ENCODE assay signal across 20 cellular contexts in genomic region chr6:82951935-82952334, GRCh38.
DNase-seq lines count a peak whose midpoint lies in the region; ATAC-seq and TF ChIP-seq lines count a peak whose summit lies in the region.
"Had no signal": no experiment of that assay in that cellular context is flagged by ENCODE, and none has a peak within 500 bp of the region (broad histone marks: within the 10 kb centered on the region; RNA-seq: fewer than 3 reads in every experiment).

No MANE protein-coding gene starts in this region.

- TF ChIP-seq CTCF in MCF 10A (IDR thresholded peaks at IDR 0.05; ENCODE audit: unreplicated experiment) (no peak), mammary epithelial cell (conservative IDR thresholded peaks at IDR 0.05 in 1 of 2, IDR thresholded peaks at IDR 0.05 in 1 of 2; ENCODE audit: extremely low read depth in 1 of 2, insufficient read depth in 1 of 2, low read depth in 1 of 2, low read length in 2 of 2) (no peak), RWPE2 (IDR thresholded peaks at IDR 0.05; ENCODE audit: poor library complexity, severe bottlenecking) (no peak), lung (IDR thresholded peaks at IDR 0.05; ENCODE audit: control extremely low read depth, extremely low read depth) (no peak), upper lobe of right lung (IDR thresholded peaks at IDR 0.05) (no peak)

- no peaks in the 10 kb centered on the region for H3K27me3 Mint-ChIP-seq in MCF 10A (ENCODE audit: insufficient read depth, unreplicated experiment)
- no peaks in the 10 kb centered on the region for H3K27me3 Mint-ChIP-seq in activated naive CD8-positive, alpha-beta T cell treated with anti-CD3 and anti-CD28 coated beads for 36 hours
- H3K27me3 Mint-ChIP-seq: B cell; CD4-positive, CD25-positive, alpha-beta regulatory T cell had no signal

- POLR2A ChIA-PET in MCF 10A (lab: Yijun Ruan, JAX): interaction anchor here (0.6 to 0.8 kb wide), 2 partner anchors 8 to 35 kb away, joined by 3 read pairs; no protein-coding TSS in a partner anchor

- H3K27me3 ChIP-seq in mammary epithelial cell (ENCODE audit: insufficient read depth, low read length) (no peaks in the 10 kb centered on the region), RWPE2 (ENCODE audit: insufficient read depth, poor library complexity, severe bottlenecking) (no peaks in the 10 kb centered on the region), lung (ENCODE audit: control insufficient read depth, insufficient read depth) (no peaks in the 10 kb centered on the region), upper lobe of right lung (no peaks in the 10 kb centered on the region)
- H3K27me3 ChIP-seq: BLaER1 had no signal

- H3K27ac Mint-ChIP-seq in MCF 10A (ENCODE audit: low read depth, unreplicated experiment): peak overlapping the region; percentile 73
- no peak overlapping the region for H3K27ac Mint-ChIP-seq in activated naive CD8-positive, alpha-beta T cell treated with anti-CD3 and anti-CD28 coated beads for 36 hours
- H3K27ac Mint-ChIP-seq: B cell; CD4-positive, CD25-positive, alpha-beta regulatory T cell; CD8-positive, alpha-beta T cell; GM23338 had no signal

- 92% methylated on average over 1 of the region's 1 CpG for WGBS in mammary epithelial cell (ENCODE audit: low coverage, missing lambda C conversion rate)
- WGBS in lung, 2 donors: 59 to 83% methylated on average over 1 of the region's 1 CpG

- no peak overlapping the region for H3K9ac ChIP-seq in mammary epithelial cell (ENCODE audit: insufficient read depth, low read length)
- H3K9ac ChIP-seq: BLaER1 had no signal

- H3K79me2 ChIP-seq in mammary epithelial cell (ENCODE audit: insufficient read depth, low read length): no peaks in the 10 kb centered on the region

- no peak overlapping the region for H3K4me2 ChIP-seq in mammary epithelial cell (ENCODE audit: insufficient read depth, low read depth, low read length)
- H3K4me2 ChIP-seq: BLaER1, GM23338 had no signal

- dilution Hi-C loops in mammary epithelial cell (cut with HindIII; ENCODE audit: low sequenced_read_pairs): no loop called here

- no peak overlapping the region for H3K4me3 ChIP-seq in mammary epithelial cell (replicated peaks in 1 of 3; ENCODE audit: insufficient read depth in 1 of 3, low read depth in 2 of 3, low read length in 3 of 3)
- no peak overlapping the region for H3K4me3 ChIP-seq in RWPE2 (ENCODE audit: severe bottlenecking)
- H3K4me3 ChIP-seq in lung: no peak overlapping the region
- no peak overlapping the region for H3K4me3 ChIP-seq in upper lobe of right lung
- H3K4me3 ChIP-seq: BLaER1, GM23338 had no signal

- in situ Hi-C loops in mammary epithelial cell (cut with MboI; ENCODE audit: low sequenced_read_pairs in 2 of 2): no loop called here

- no TSS peak for BruUV-seq in MCF 10A (replicated peaks; lab: Mats Ljungman, UMichigan)
- BruUV-seq in mammary epithelial cell (replicated peaks; lab: Mats Ljungman, UMichigan): no TSS peak

- no peaks in the 10 kb centered on the region for H4K20me1 ChIP-seq in mammary epithelial cell (ENCODE audit: insufficient read depth, low read length)
- H4K20me1 ChIP-seq: BLaER1 had no signal

- H3K27ac ChIP-seq in mammary epithelial cell (ENCODE audit: insufficient read depth, low read depth, low read length) (no peak overlapping the region), RWPE2 (ENCODE audit: poor library complexity, severe bottlenecking) (peak overlapping the region; percentile 47), lung (ENCODE audit: low read depth in 1 of 2, low read length in 1 of 2) (no peak overlapping the region), upper lobe of right lung (no peak overlapping the region)
- H3K27ac ChIP-seq: 22Rv1, BLaER1, C4-2B had no signal

- no peak for DNase-seq in MCF 10A (ENCODE audit: unreplicated experiment)
- no peak for DNase-seq in mammary epithelial cell
- DNase-seq in RWPE2 (ENCODE audit: low spot score): no peak
- no peak for DNase-seq in lung (ENCODE audit: low spot score)
- no peak for DNase-seq in upper lobe of right lung
- DNase-seq in retina: no peak
- no peak for DNase-seq in activated naive CD8-positive, alpha-beta T cell treated with anti-CD3 and anti-CD28 coated beads for 36 hours
- no peak for DNase-seq in anterior cingulate cortex (lab: John Stamatoyannopoulos, UW)
- DNase-seq: Caco-2; CD4-positive, CD25-positive, alpha-beta regulatory T cell; CD8-positive, alpha-beta T cell; DMS153; DND-41; H9 had no signal

- intact Hi-C loops in MCF 10A (cut with micrococcal nuclease): no loop called here
- intact Hi-C loops in mammary epithelial cell (cut with micrococcal nuclease): no loop called here
- intact Hi-C loops in upper lobe of right lung (cut with DNase I): no loop called here

- CTCF ChIA-PET in MCF 10A (lab: Yijun Ruan, JAX) (interaction anchor here (0.5 to 1.2 kb wide), 4 partner anchors 87 to 1242 kb away, joined by 3 to 4 read pairs (median 3); partner anchors contain the start of gene UBE3D), mammary epithelial cell (lab: Charles Lee; ENCODE audit: low non-redundant PET) (no interaction called here)

- H3K4me3 Mint-ChIP-seq in MCF 10A (ENCODE audit: unreplicated experiment): no peak overlapping the region
- no peak overlapping the region for H3K4me3 Mint-ChIP-seq in activated naive CD8-positive, alpha-beta T cell treated with anti-CD3 and anti-CD28 coated beads for 36 hours
- H3K4me3 Mint-ChIP-seq: B cell; CD4-positive, CD25-positive, alpha-beta regulatory T cell; CD8-positive, alpha-beta T cell; GM23338; H9 had no signal

- H3K4me1 ChIP-seq in mammary epithelial cell (ENCODE audit: insufficient read depth, low read length) (peaks cover 20% of the 10 kb centered on the region), RWPE2 (ENCODE audit: insufficient read depth, poor library complexity, severe bottlenecking) (peaks cover 26% of the 10 kb centered on the region), lung (ENCODE audit: control insufficient read depth in 2 of 2, insufficient read depth in 2 of 2, low read length in 2 of 2) (no peaks in the 10 kb centered on the region), upper lobe of right lung (no peaks in the 10 kb centered on the region)
- H3K4me1 ChIP-seq: Caco-2 had no signal

- no peak for ATAC-seq in RWPE2 (ENCODE audit: low read depth)
- ATAC-seq in lung (ENCODE audit: insufficient read depth, low FRiP score): peak; percentile 63
- ATAC-seq in upper lobe of right lung: peak; percentile 72
- ATAC-seq: CD8-positive, alpha-beta T cell; GM23338; HCT116 had no signal

- no peak overlapping the region for H2AFZ ChIP-seq in mammary epithelial cell (ENCODE audit: low read depth, low read length)
- H2AFZ ChIP-seq: GM23338 had no signal

- H3K9me3 Mint-ChIP-seq in MCF 10A (ENCODE audit: unreplicated experiment): peaks cover 11% of the 10 kb centered on the region
- H3K9me3 Mint-ChIP-seq in activated naive CD8-positive, alpha-beta T cell treated with anti-CD3 and anti-CD28 coated beads for 36 hours: peaks cover 13% of the 10 kb centered on the region

- H3K36me3 Mint-ChIP-seq in MCF 10A (ENCODE audit: insufficient read depth, unreplicated experiment): no peaks in the 10 kb centered on the region
- H3K36me3 Mint-ChIP-seq in activated naive CD8-positive, alpha-beta T cell treated with anti-CD3 and anti-CD28 coated beads for 36 hours: peaks cover 53% of the 10 kb centered on the region

- H3K36me3 ChIP-seq in mammary epithelial cell (ENCODE audit: insufficient read depth, low read length) (no peaks in the 10 kb centered on the region), RWPE2 (ENCODE audit: low read depth) (no peaks in the 10 kb centered on the region), lung (ENCODE audit: control insufficient read depth in 2 of 2, insufficient read depth in 2 of 2, low read length in 2 of 2) (peaks cover 0 to 2% of the 10 kb centered on the region in 2 donors), upper lobe of right lung (no peaks in the 10 kb centered on the region)
- H3K36me3 ChIP-seq: BLaER1 had no signal

- no peaks in the 10 kb centered on the region for H3K9me3 ChIP-seq in mammary epithelial cell (replicated peaks; ENCODE audit: insufficient read depth, low read length)
- no peaks in the 10 kb centered on the region for H3K9me3 ChIP-seq in RWPE2 (ENCODE audit: severe bottlenecking)
- H3K9me3 ChIP-seq in lung (ENCODE audit: control insufficient read depth in 2 of 2, insufficient read depth in 1 of 2, low read length in 1 of 2): peaks cover 2 to 3% of the 10 kb centered on the region in 2 donors
- H3K9me3 ChIP-seq in upper lobe of right lung: no peaks in the 10 kb centered on the region
- H3K9me3 ChIP-seq: BLaER1, Caco-2 had no signal

- H3K4me1 Mint-ChIP-seq in MCF 10A (ENCODE audit: insufficient read depth, unreplicated experiment): peaks cover 44% of the 10 kb centered on the region
- no peaks in the 10 kb centered on the region for H3K4me1 Mint-ChIP-seq in activated naive CD8-positive, alpha-beta T cell treated with anti-CD3 and anti-CD28 coated beads for 36 hours
- H3K4me1 Mint-ChIP-seq: GM23338, H9 had no signal
